Comparison of ENCODE assay signal across 20 cellular contexts in genomic region chr11:33132510-33132909, GRCh38. TPM values are rescaled to one million over a fixed set of nuclear protein-coding genes. Genes with fewer than 3 reads are reported as not detected.
DNase-seq lines count a peak whose midpoint lies in the region; ATAC-seq, FAIRE-seq and TF ChIP-seq lines count a peak whose summit lies in the region.
"Had no signal": no experiment of that assay in that cellular context is flagged by ENCODE, and none has a peak within 500 bp of the region (broad histone marks: within the 10 kb centered on the region; RNA-seq: fewer than 3 reads in every experiment).

No MANE protein-coding gene starts in this region.

- peak overlapping the region; percentile 16; the same call in 1 of the 2 replicates for H3K4me2 ChIP-seq in GM23338
- H3K4me2 ChIP-seq: BLaER1 had no signal

- H3K79me2 ChIP-seq in GM23338 (replicated peaks; ENCODE audit: insufficient read depth): 0 out of 2 replicates have a peak, but pooled peaks cover 5% of the 10 kb centered on the region

- no peak for ATAC-seq in GM23338
- ATAC-seq in HG02759 (IDR thresholded peaks at IDR 0.05; ENCODE audit: unreplicated experiment): no peak
- ATAC-seq in left ventricle myocardium superior: no peak
- ATAC-seq: GM12878, HCT116 had no signal

- peak; percentile 64 for FAIRE-seq in colon (lab: Jason Lieb, UNC)
- FAIRE-seq: GM12878, GM19239, H54, HTR-8/SVneo had no signal

- H3K4me1 ChIP-seq in GM23338 (ENCODE audit: insufficient read depth): peaks cover 71% of the 10 kb centered on the region
- peaks cover 59% of the 10 kb centered on the region for H3K4me1 ChIP-seq in HUES64 (ENCODE audit: insufficient read depth, low read length)
- H3K4me1 ChIP-seq in iPS-20b (ENCODE audit: insufficient read depth, low read length): peaks cover 34% of the 10 kb centered on the region
- H3K4me1 ChIP-seq: BLaER1 had no signal

- H3K9me3 ChIP-seq in HUES64 (ENCODE audit: insufficient read depth, low read depth, low read length) (no peaks in the 10 kb centered on the region), iPS-20b (ENCODE audit: insufficient read depth, low read depth, low read length) (no peaks in the 10 kb centered on the region)
- H3K9me3 ChIP-seq: BLaER1 had no signal

- no peaks in the 10 kb centered on the region for H4K20me1 ChIP-seq in GM23338 (replicated peaks; ENCODE audit: insufficient read depth)
- H4K20me1 ChIP-seq: BLaER1 had no signal

- H3K27me3 Mint-ChIP-seq in GM23338 (ENCODE audit: insufficient read depth, low read depth, poor library complexity): peaks cover 3% of the 10 kb centered on the region
- H3K27me3 Mint-ChIP-seq: CD4-positive, alpha-beta memory T cell had no signal

- peak overlapping the region; percentile 48 for H3K27ac ChIP-seq in GM23338 (ENCODE audit: low read depth)
- peak overlapping the region; percentile 21; the same call in 1 of the 2 replicates for H3K27ac ChIP-seq in HUES64 (ENCODE audit: low read depth, low read length)
- no peak overlapping the region for H3K27ac ChIP-seq in iPS-20b (ENCODE audit: low read length)
- H3K27ac ChIP-seq: BLaER1 had no signal

- H3K36me3 Mint-ChIP-seq in GM23338 (ENCODE audit: low read depth): peaks cover 11% of the 10 kb centered on the region; the same call in 2 of the 3 replicates

- 67% methylated on average over 3 of the region's 4 CpGs for WGBS in HUES64

- H3K27ac Mint-ChIP-seq in GM23338: no peak overlapping the region
- H3K27ac Mint-ChIP-seq: CD14-positive monocyte; CD4-positive, alpha-beta memory T cell; HFFc6 had no signal

- DNase-seq in GM23338 (ENCODE audit: low spot score): peak; percentile 33
- DNase-seq in stimulated activated CD4-positive, alpha-beta T cell treated with anti-CD3 and anti-CD28 coated beads, Interleukin-1b, Interleukin-23, amount 100 ng/mL, for 48 hours: no peak
- no peak for DNase-seq in inferior parietal cortex (ENCODE audit: extremely low spot score)
- DNase-seq in left ventricle myocardium superior: no peak
- DNase-seq: 8988T; CD4-positive, alpha-beta memory T cell; DMS153; DMS79 treated with DMSO at 0.1 percent for 48 hours; HFFc6 had no signal

- no peak for TF ChIP-seq CTCF in GM23338 (conservative IDR thresholded peaks at IDR 0.05; ENCODE audit: low read depth in 2 of 2)

- no peaks in the 10 kb centered on the region for H3F3A ChIP-seq in GM23338 (replicated peaks; ENCODE audit: low read depth)

- H3K9me2 ChIP-seq in GM23338 (ENCODE audit: insufficient read depth): no peaks in the 10 kb centered on the region

- no peak overlapping the region for H3K9ac ChIP-seq in HUES64 (ENCODE audit: low read depth, low read length)
- no peak overlapping the region for H3K9ac ChIP-seq in iPS-20b (ENCODE audit: low read depth, low read length)
- H3K9ac ChIP-seq: BLaER1 had no signal

- no peaks in the 10 kb centered on the region for H3K9me3 Mint-ChIP-seq in GM23338
- H3K9me3 Mint-ChIP-seq: CD14-positive monocyte; CD4-positive, alpha-beta memory T cell; HFFc6 had no signal

- H3K27me3 ChIP-seq in GM23338 (ENCODE audit: insufficient read depth) (no peaks in the 10 kb centered on the region), HUES64 (ENCODE audit: insufficient read depth, low read length) (no peaks in the 10 kb centered on the region), iPS-20b (ENCODE audit: insufficient read depth, low read length) (no peaks in the 10 kb centered on the region)
- H3K27me3 ChIP-seq: BLaER1 had no signal

- peak overlapping the region; percentile 42; the same call in 2 of the 3 replicates for H3K4me3 Mint-ChIP-seq in GM23338
- H3K4me3 Mint-ChIP-seq: CD14-positive monocyte; CD4-positive, alpha-beta memory T cell; HFFc6 had no signal

- H2AFZ ChIP-seq in GM23338: no peak overlapping the region

- H3K4me3 ChIP-seq in GM23338: peak overlapping the region; percentile 1; the same call in 1 of the 2 replicates
- H3K4me3 ChIP-seq in HUES64 (ENCODE audit: low read length): no peak overlapping the region
- 0 out of 2 replicates have a peak overlapping the region, but pooled peaks have one; percentile 2 for H3K4me3 ChIP-seq in iPS-20b (ENCODE audit: low read length)
- H3K4me3 ChIP-seq: BLaER1, GM12878 had no signal

- intact Hi-C loops in left ventricle myocardium superior (cut with micrococcal nuclease): no loop called here

- H3K36me3 ChIP-seq in GM23338 (ENCODE audit: insufficient read depth): no peaks in the 10 kb centered on the region
- peaks cover 23% of the 10 kb centered on the region for H3K36me3 ChIP-seq in HUES64 (ENCODE audit: insufficient read depth, low read length)
- H3K36me3 ChIP-seq in iPS-20b (ENCODE audit: insufficient read depth, low read depth, low read length): peaks cover 18% of the 10 kb centered on the region

- H3K4me1 Mint-ChIP-seq in GM23338: peaks cover 60% of the 10 kb centered on the region

TF ChIP-seq in GM23338, 12 proteins besides CTCF, POLR2A, EP300 and RAD21 (continues in another document):
- TF ChIP-seq NANOG (IDR thresholded peaks at IDR 0.05; ENCODE audit: borderline replicate concordance) (peak; percentile 91), ETS1 (IDR thresholded peaks at IDR 0.05) (no peak), ZNF114 (CRISPR knock-in tag; IDR thresholded peaks at IDR 0.05) (no peak), ZNF331 (CRISPR knock-in tag; IDR thresholded peaks at IDR 0.05; ENCODE audit: low read depth) (no peak), EZH2 (IDR thresholded peaks at IDR 0.05; ENCODE audit: low read depth, unreplicated experiment) (no peak), EZH2phosphoT487 (IDR thresholded peaks at IDR 0.05; ENCODE audit: unreplicated experiment) (no peak), JUNB (IDR thresholded peaks at IDR 0.05; ENCODE audit: unreplicated experiment) (no peak)

RNA-seq across cellular contexts. Expression of gene CSTF3, which starts 28.8 kb away (rescaled TPM):
- 72.7 and 83.2 TPM in 2 replicates for total RNA-seq in GM23338 (2014; rRNA removed; shearing (Covaris generic))
- 151 and 158 TPM in 2 replicates for polyA plus RNA-seq in GM23338 (2016; fragmentation: Nextera tagmentation; extraction: Ambion mirVana)
- polyA plus RNA-seq in HUES64 (2013, experiment 1 of 2): 39.1 TPM
- 47.5 TPM for polyA plus RNA-seq in HUES64 (2013, experiment 2 of 2)
- total RNA-seq in left ventricle myocardium superior: 9.8 TPM
